Comparison of ENCODE assay signal across 1 cellular context in the genomic region with DNA sequence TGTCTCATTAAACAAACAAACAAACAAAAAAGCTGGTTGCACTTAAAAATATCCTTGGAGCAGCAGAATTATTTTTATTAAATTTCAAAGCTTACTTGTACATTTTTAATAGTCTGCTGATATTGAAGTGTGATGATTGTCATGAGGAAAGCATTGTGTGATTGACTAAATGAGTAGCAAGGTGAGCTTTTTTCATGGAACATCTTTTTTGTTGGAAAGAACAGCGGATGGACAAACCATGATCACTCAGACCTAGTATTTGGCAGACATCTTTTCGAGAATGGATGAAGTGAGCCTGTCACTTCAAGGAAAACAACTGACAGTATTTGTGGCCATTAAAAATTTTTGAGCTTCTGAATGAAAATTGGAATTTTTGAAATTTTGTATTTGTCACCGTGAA.
TF ChIP-seq lines count a peak whose summit lies in the region.

No MANE protein-coding gene starts in this region.

TF ChIP-seq in HCT116, 20 proteins besides CTCF, POLR2A, EP300 and RAD21 (continued from another document):
- TF ChIP-seq, protein P1, sequence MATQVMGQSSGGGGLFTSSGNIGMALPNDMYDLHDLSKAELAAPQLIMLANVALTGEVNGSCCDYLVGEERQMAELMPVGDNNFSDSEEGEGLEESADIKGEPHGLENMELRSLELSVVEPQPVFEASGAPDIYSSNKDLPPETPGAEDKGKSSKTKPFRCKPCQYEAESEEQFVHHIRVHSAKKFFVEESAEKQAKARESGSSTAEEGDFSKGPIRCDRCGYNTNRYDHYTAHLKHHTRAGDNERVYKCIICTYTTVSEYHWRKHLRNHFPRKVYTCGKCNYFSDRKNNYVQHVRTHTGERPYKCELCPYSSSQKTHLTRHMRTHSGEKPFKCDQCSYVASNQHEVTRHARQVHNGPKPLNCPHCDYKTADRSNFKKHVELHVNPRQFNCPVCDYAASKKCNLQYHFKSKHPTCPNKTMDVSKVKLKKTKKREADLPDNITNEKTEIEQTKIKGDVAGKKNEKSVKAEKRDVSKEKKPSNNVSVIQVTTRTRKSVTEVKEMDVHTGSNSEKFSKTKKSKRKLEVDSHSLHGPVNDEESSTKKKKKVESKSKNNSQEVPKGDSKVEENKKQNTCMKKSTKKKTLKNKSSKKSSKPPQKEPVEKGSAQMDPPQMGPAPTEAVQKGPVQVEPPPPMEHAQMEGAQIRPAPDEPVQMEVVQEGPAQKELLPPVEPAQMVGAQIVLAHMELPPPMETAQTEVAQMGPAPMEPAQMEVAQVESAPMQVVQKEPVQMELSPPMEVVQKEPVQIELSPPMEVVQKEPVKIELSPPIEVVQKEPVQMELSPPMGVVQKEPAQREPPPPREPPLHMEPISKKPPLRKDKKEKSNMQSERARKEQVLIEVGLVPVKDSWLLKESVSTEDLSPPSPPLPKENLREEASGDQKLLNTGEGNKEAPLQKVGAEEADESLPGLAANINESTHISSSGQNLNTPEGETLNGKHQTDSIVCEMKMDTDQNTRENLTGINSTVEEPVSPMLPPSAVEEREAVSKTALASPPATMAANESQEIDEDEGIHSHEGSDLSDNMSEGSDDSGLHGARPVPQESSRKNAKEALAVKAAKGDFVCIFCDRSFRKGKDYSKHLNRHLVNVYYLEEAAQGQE (IDR thresholded peaks at IDR 0.05; ENCODE audit: low read depth): no peak
- no peak for TF ChIP-seq SRF (IDR thresholded peaks at IDR 0.05; ENCODE audit: low read depth)
